Comparison of ENCODE assay signal across 9 cellular contexts in the genomic region with DNA sequence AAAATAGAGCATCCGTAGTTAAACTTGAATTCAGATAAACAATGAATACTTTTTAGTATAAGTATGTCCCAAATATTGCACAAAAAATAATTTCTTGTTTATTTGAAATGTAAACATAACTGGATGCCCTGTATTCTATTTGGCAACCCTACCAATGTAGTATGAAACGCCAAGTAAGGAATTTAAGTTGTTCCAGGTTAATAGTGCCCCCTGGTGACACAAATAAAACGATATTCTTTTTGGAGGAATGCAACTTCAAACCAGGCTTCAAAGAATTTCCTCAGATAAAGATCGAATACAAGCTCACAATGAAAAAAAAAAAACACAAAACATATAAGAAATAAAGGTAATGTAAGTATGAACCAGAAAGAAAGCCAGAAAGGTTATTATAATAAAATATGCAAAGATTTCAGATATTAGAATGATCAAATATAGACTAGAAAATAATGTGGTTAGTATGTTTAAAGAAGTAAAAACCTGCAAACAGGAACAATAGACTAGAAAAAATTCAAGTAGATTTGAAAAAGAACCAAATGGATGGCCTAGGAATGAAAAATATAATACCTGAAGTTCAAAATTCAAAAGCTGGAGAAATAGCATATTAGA. TPM values are rescaled to one million over a fixed set of nuclear protein-coding genes. Genes with fewer than 3 reads are reported as not detected.
DNase-seq lines count a peak whose midpoint lies in the region; ATAC-seq, FAIRE-seq and TF ChIP-seq lines count a peak whose summit lies in the region.
"Had no signal": no experiment of that assay in that cellular context is flagged by ENCODE, and none has a peak within 500 bp of the region (broad histone marks: within the 10 kb centered on the region; RNA-seq: fewer than 3 reads in every experiment).

No MANE protein-coding gene starts in this region.

- peak; percentile 83 to 86 for TF ChIP-seq RAD21 in K562 (CRISPR knock-in tag; conservative IDR thresholded peaks at IDR 0.05 in 1 of 2, IDR thresholded peaks at IDR 0.05 in 1 of 2)

- H2AFZ ChIP-seq in K562 (ENCODE audit: low read depth, low read length), result no peak overlapping the region

- WGBS in K562 (ENCODE audit: insufficient coverage, low coverage, missing lambda C conversion rate), result 5% methylated on average over 4 of the region's 4 CpGs
- 12% methylated on average over 4 of the region's 4 CpGs for WGBS in right lobe of liver (ENCODE audit: insufficient coverage, low coverage, low lambda C conversion rate, missing lambda C conversion rate)

- H3K4me3 ChIP-seq in LNCaP clone FGC (ENCODE audit: low read depth, low read length) (no peak overlapping the region), K562 (no peak overlapping the region), right lobe of liver (no peak overlapping the region)

- H4K20me1 ChIP-seq in K562 (replicated peaks; ENCODE audit: control insufficient read depth, insufficient read depth, low read length), result no peaks in the 10 kb centered on the region

- POLR2A ChIA-PET in K562 (lab: Yijun Ruan, JAX), result no interaction called here

- no peak overlapping the region for H3K4me3 Mint-ChIP-seq in stimulated activated memory B cell treated with anti-CD40 and anti-IgM and Interleukin-4, amounts not matched to agents 10 μg/mL and 1 μg/mL and 100 μg/mL, for 72 hours

- H3K36me3 Mint-ChIP-seq in stimulated activated memory B cell treated with anti-CD40 and anti-IgM and Interleukin-4, amounts not matched to agents 10 μg/mL and 1 μg/mL and 100 μg/mL, for 72 hours, result no peaks in the 10 kb centered on the region

- in situ Hi-C loops in K562 (cut with MboI), result loop anchor here (10.0 kb wide), 1 partner anchor 232 kb away; no protein-coding TSS in a partner anchor

- ATAC-seq in K562 (peak; percentile 82), right lobe of liver (peak; percentile 75 to 90 (median 84))
- no peak for ATAC-seq in stimulated activated memory B cell treated with anti-CD40 and anti-IgM and Interleukin-4, amounts not matched to agents 10 μg/mL and 1 μg/mL and 100 μg/mL, for 72 hours

- CTCF ChIA-PET in K562 (lab: Yijun Ruan, JAX; ENCODE audit: low intra/inter-chr PET ratio), result interaction anchor here (0.7 to 2.8 kb wide), 3 partner anchors 42 to 231 kb away, joined by 3 to 27 read pairs (median 4); no protein-coding TSS in a partner anchor

- TF ChIP-seq POLR2A in K562 (conservative IDR thresholded peaks at IDR 0.05) (no peak), right lobe of liver (IDR thresholded peaks at IDR 0.05) (no peak)

- H3K9me1 ChIP-seq in K562 (ENCODE audit: control insufficient read depth, insufficient read depth, low read length), result no peaks in the 10 kb centered on the region

- no peaks in the 10 kb centered on the region for H3K9me3 ChIP-seq in K562 (replicated peaks; ENCODE audit: control insufficient read depth, insufficient read depth, low read depth, low read length)
- H3K9me3 ChIP-seq in right lobe of liver, result no peaks in the 10 kb centered on the region
- H3K9me3 ChIP-seq: Caco-2 had no signal

- H3K4me1 ChIP-seq in K562 (replicated peaks in 1 of 2; ENCODE audit: control insufficient read depth in 2 of 2, insufficient read depth in 2 of 2, low read length in 2 of 2) (no peaks in the 10 kb centered on the region), right lobe of liver (peaks cover 0 to 4% (median 0%) of the 10 kb centered on the region in 4 donors)

- no peaks in the 10 kb centered on the region for H3K9me3 Mint-ChIP-seq in stimulated activated memory B cell treated with anti-CD40 and anti-IgM and Interleukin-4, amounts not matched to agents 10 μg/mL and 1 μg/mL and 100 μg/mL, for 72 hours

- no peak overlapping the region for H3K9ac ChIP-seq in K562 (ENCODE audit: insufficient read depth in 1 of 2, low read depth in 2 of 2, low read length in 2 of 2)

- H3K27ac ChIP-seq in K562 (ENCODE audit: extremely low read depth, low read depth, low read length), result no peak overlapping the region
- no peak overlapping the region for H3K27ac ChIP-seq in right lobe of liver

- no peak overlapping the region for H3K4me2 ChIP-seq in K562 (ENCODE audit: insufficient read depth, low read length)

- H3K4me1 Mint-ChIP-seq in stimulated activated memory B cell treated with anti-CD40 and anti-IgM and Interleukin-4, amounts not matched to agents 10 μg/mL and 1 μg/mL and 100 μg/mL, for 72 hours, result peaks cover 16% of the 10 kb centered on the region

- TF ChIP-seq EP300 in K562 (IDR thresholded peaks at IDR 0.05; ENCODE audit: low read length), result no peak

- no peaks in the 10 kb centered on the region for H3K79me2 ChIP-seq in K562 (ENCODE audit: control insufficient read depth, insufficient read depth, low read length)

- BruUV-seq in K562 (replicated peaks; lab: Mats Ljungman, UMichigan), result no TSS peak

- intact Hi-C loops in K562 (cut with micrococcal nuclease) (loop anchor here (1.0 to 10.0 kb wide), 4 partner anchors 55 to 792 kb away; a partner anchor contains a TSS), right lobe of liver (cut with DNase I) (loop anchor here in 1 of 2 donors (10.0 kb wide), 1 partner anchor 232 kb away; no protein-coding TSS in a partner anchor)

- H3K27ac Mint-ChIP-seq in stimulated activated memory B cell treated with anti-CD40 and anti-IgM and Interleukin-4, amounts not matched to agents 10 μg/mL and 1 μg/mL and 100 μg/mL, for 72 hours, result no peak overlapping the region

- H3K36me3 ChIP-seq in K562 (ENCODE audit: control insufficient read depth, insufficient read depth, low read length) (no peaks in the 10 kb centered on the region), right lobe of liver (no peaks in the 10 kb centered on the region)

- DNase-seq in NCI-H748 (lab: John Stamatoyannopoulos, UW; ENCODE audit: unreplicated experiment) (peak; percentile 26), NCI-H748 treated with DMSO at 0.1 percent for 48 hours (lab: John Stamatoyannopoulos, UW) (no peak), LNCaP clone FGC (ENCODE audit: low read depth) (no peak), K562 (ENCODE audit: extremely low read depth in 1 of 4, low spot score in 3 of 4) (peak; percentile 22 to 55 (median 40)), right lobe of liver (no peak), NCI-H187 (lab: John Stamatoyannopoulos, UW) (no peak)
- DNase-seq in activated T-cell treated with anti-CD3 and anti-CD28 coated beads, Interleukin-2, amount 50 U/mL, for 1 hour, result no peak

- TF ChIP-seq CTCF in LNCaP clone FGC (IDR thresholded peaks at IDR 0.05; ENCODE audit: control insufficient read depth, extremely low read depth, insufficient read depth) (peak; percentile 48), K562 (IDR thresholded peaks at IDR 0.05 in 2 of 3, conservative IDR thresholded peaks at IDR 0.05 in 1 of 3; ENCODE audit: insufficient read depth in 2 of 3, low read depth in 1 of 3, low read length in 3 of 3) (peak; percentile 37 to 63 (median 42); a peak in 4 of 6 replicates), right lobe of liver (IDR thresholded peaks at IDR 0.05) (peak; percentile 57 to 74 (median 60))

- no peaks in the 10 kb centered on the region for H3K27me3 Mint-ChIP-seq in stimulated activated memory B cell treated with anti-CD40 and anti-IgM and Interleukin-4, amounts not matched to agents 10 μg/mL and 1 μg/mL and 100 μg/mL, for 72 hours

- peak; percentile 78 for FAIRE-seq in K562 (lab: Jason Lieb, UNC)

- H3K27me3 ChIP-seq in K562 (ENCODE audit: control insufficient read depth in 2 of 2, insufficient read depth in 2 of 2, low read length in 2 of 2) (no peaks in the 10 kb centered on the region), right lobe of liver (no peaks in the 10 kb centered on the region)

TF ChIP-seq in K562, 482 proteins besides CTCF, POLR2A, EP300 and RAD21 (continues in another document):
- TF ChIP-seq SMC3 (conservative IDR thresholded peaks at IDR 0.05; ENCODE audit: insufficient read depth, low read depth, low read length), result 0 out of 2 replicates have a peak, but pooled peaks have one; percentile 23

RNA-seq across cellular contexts. Expression of a gene that starts 18.4 kb away (rescaled TPM):
- 0.53 and 2.4 TPM in 2 replicates for total RNA-seq in K562 (2011; cell fraction: chromatin; rRNA removed; ENCODE audit: low replicate concordance)
- 0.33 and 1.1 TPM in 2 replicates for total RNA-seq in K562 (2011; cell fraction: nucleolus; rRNA removed)
- 1.4 and 2.0 TPM in 2 replicates for total RNA-seq in K562 (2011; cell fraction: nucleoplasm; rRNA removed)
- total RNA-seq in K562 (2014; rRNA removed) (0.82 and 1.6 TPM in 2 replicates), K562 (2014; rRNA removed; fragmentation: Illumina TruSeq; extraction: Trizol) (2.0 and 2.5 TPM in 2 replicates), K562 (2015; rRNA removed; fragmentation: Illumina TruSeq; extraction: Trizol) (1.6 and 1.9 TPM in 2 replicates), K562 (2021) (1.2 and 1.6 TPM in 2 replicates), right lobe of liver (10 to 100 TPM in 4 of 6 experiments, 1 to 10 TPM in 2; 8.6 to 16.3 (median 12.6) TPM)
- polyA plus RNA-seq in K562 (2011; rRNA removed) (0.57 and 1.2 TPM in 2 replicates), K562 (2014; fragmentation: Illumina TruSeq; extraction: Trizol) (1.7 and 2.6 TPM in 2 replicates), K562 (2014; fragmentation: Nextera tagmentation; extraction: Ambion mirVana) (1 to 10 TPM; 1.2 to 1.4 TPM), K562 (2014; rRNA removed) (1.3 and 1.7 TPM in 2 replicates)
- polyA plus RNA-seq in K562 (2011; cell fraction: cytosol; rRNA removed), result 0.07 and 0.16 TPM in 2 replicates
- 0.20 and 0.28 TPM in 2 replicates for polyA plus RNA-seq in K562 (2011; cell fraction: nucleus; rRNA removed)
- 1.4 and 2.6 TPM in 2 replicates for polyA plus RNA-seq in K562 (2012)
- polyA minus RNA-seq in K562 (2011; rRNA and poly(A)+ RNA removed), result 0.46 and 1.2 TPM in 2 replicates
- polyA minus RNA-seq in K562 (2011; cell fraction: cytosol; rRNA and poly(A)+ RNA removed), result 0.64 TPM in 1 of 2 replicates, not detected in the other
- 0.13 and 0.78 TPM in 2 replicates for polyA minus RNA-seq in K562 (2011; cell fraction: nucleus; rRNA and poly(A)+ RNA removed)

RNA-seq across cellular contexts. Expression of a gene that starts 53.8 kb away (rescaled TPM):
- 25.7 and 90.9 TPM in 2 replicates for total RNA-seq in K562 (2011; cell fraction: chromatin; rRNA removed; ENCODE audit: low replicate concordance)
- total RNA-seq in K562 (2011; cell fraction: nucleolus; rRNA removed), result 7.8 and 13.9 TPM in 2 replicates
- 39.1 and 61.2 TPM in 2 replicates for total RNA-seq in K562 (2011; cell fraction: nucleoplasm; rRNA removed)
- total RNA-seq in K562 (2014; rRNA removed), result 23.9 and 25.8 TPM in 2 replicates
- total RNA-seq in K562 (2014; rRNA removed; fragmentation: Illumina TruSeq; extraction: Trizol), result 26.5 and 35.5 TPM in 2 replicates
- 18.3 and 23.5 TPM in 2 replicates for total RNA-seq in K562 (2015; rRNA removed; fragmentation: Illumina TruSeq; extraction: Trizol)
- total RNA-seq in K562 (2021), result 31.1 and 32.6 TPM in 2 replicates
- 20.5 and 20.9 TPM in 2 replicates for polyA plus RNA-seq in K562 (2011; rRNA removed)
- polyA plus RNA-seq in K562 (2011; cell fraction: cytosol; rRNA removed), result 10.6 and 21.0 TPM in 2 replicates
- polyA plus RNA-seq in K562 (2011; cell fraction: nucleus; rRNA removed), result 25.7 and 33.2 TPM in 2 replicates
- 24.5 and 40.7 TPM in 2 replicates for polyA plus RNA-seq in K562 (2012)
- 53.6 and 54.5 TPM in 2 replicates for polyA plus RNA-seq in K562 (2014; fragmentation: Illumina TruSeq; extraction: Trizol)
- 10 to 100 TPM in 1 of 2 experiments, 1 to 10 TPM in 1; 5.1 to 12.2 TPM for polyA plus RNA-seq in K562 (2014; fragmentation: Nextera tagmentation; extraction: Ambion mirVana)
- 22.7 and 25.0 TPM in 2 replicates for polyA plus RNA-seq in K562 (2014; rRNA removed)
- 34.2 and 38.4 TPM in 2 replicates for polyA minus RNA-seq in K562 (2011; rRNA and poly(A)+ RNA removed)
- polyA minus RNA-seq in K562 (2011; cell fraction: cytosol; rRNA and poly(A)+ RNA removed), result 15.0 and 19.6 TPM in 2 replicates
- polyA minus RNA-seq in K562 (2011; cell fraction: nucleus; rRNA and poly(A)+ RNA removed), result 22.5 and 41.9 TPM in 2 replicates
- 10 to 100 TPM; 15.3 to 38.5 (median 24.6) TPM for total RNA-seq in right lobe of liver

Comparison
In these comparisons a context has a peak if more than half of its experiments do, and no peak if none do; other contexts are left out.
1. DNase-seq: peak in NCI-H748 (single experiment) and K562 (4 of 4); none in NCI-H748 treated with DMSO at 0.1 percent for 48 hours (single experiment), LNCaP clone FGC (single experiment), right lobe of liver (0 of 3), NCI-H187 (0 of 2) and activated T-cell treated with anti-CD3 and anti-CD28 coated beads, Interleukin-2, amount 50 U/mL, for 1 hour (single experiment).
2. Peak in every context shown above with its lines, with median percentiles within 50 percentile points of each other: CTCF ChIP-seq.